ENCODE assay signal across 3 cellular contexts in genomic region chr1:80922906-80923305, GRCh38.
"Had no signal": no experiment of that assay in that cellular context is flagged by ENCODE, and none has a peak within 500 bp of the region (broad histone marks: within the 10 kb centered on the region; RNA-seq: fewer than 3 reads in every experiment).

No MANE protein-coding gene starts in this region.

- DNase-seq: GDM1, GF-D8 had no signal

- ATAC-seq: GM12878 had no signal

- H3K4me3 ChIP-seq: GM12878 had no signal
